ENCODE assay signal across 1 cellular context in the genomic region with DNA sequence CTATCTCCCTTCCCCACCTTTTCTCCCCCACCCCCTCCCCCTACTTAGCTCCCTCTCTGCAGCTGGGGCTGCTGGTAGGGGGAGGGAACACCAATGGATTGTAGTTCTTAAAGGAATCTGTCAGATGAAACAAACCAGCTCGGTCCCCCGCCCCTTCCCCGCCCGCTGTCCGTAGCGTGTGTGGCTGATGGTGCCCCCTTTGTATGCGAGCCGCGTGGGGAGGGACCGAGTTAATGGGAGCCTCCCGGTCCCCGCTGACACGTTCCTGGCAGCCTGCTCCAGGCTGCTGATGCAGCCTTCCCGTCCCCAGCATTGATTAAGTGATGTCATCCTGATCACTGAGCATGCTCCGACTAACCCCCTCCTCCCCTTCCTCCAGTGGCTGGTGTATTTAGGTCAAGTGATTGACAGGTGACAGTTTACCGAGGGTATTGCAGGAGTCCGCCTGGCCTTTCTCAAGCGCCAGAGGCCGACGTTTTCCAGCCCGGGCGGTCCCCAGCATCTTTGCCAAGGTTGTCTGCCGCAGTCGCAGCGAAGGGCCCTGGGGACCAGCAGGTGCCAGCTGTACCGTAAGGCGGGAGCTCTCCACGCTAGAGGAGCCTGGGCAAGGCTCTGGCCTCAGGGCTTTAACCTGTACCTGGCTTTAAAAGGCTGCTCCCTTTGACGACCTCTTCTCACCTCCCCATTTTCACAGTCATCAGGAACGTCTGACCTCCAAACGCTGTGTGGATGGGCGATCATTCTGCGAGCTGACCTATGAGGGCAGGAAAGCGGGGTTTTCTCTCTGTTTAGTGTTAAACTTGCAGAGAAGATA.
TF ChIP-seq lines count a peak whose summit lies in the region.

No MANE protein-coding gene starts in this region.

TF ChIP-seq in HEK293, 187 proteins besides CTCF, POLR2A, EP300 and RAD21 (continued from another document and continues in another):
- TF ChIP-seq, protein P1, sequence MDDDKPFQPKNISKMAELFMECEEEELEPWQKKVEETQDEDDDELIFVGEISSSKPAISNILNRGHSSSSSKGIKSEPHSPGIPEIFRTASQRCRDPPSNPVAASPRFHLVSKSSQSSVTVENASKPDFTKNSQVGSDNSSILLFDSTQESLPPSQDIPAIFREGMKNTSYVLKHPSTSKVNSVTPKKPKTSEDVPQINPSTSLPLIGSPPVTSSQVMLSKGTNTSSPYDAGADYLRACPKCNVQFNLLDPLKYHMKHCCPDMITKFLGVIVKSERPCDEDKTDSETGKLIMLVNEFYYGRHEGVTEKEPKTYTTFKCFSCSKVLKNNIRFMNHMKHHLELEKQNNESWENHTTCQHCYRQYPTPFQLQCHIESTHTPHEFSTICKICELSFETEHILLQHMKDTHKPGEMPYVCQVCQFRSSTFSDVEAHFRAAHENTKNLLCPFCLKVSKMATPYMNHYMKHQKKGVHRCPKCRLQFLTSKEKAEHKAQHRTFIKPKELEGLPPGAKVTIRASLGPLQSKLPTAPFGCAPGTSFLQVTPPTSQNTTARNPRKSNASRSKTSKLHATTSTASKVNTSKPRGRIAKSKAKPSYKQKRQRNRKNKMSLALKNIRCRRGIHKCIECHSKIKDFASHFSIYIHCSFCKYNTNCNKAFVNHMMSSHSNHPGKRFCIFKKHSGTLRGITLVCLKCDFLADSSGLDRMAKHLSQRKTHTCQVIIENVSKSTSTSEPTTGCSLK (tag by site-specific recombination; IDR thresholded peaks at IDR 0.05), result no peak
- TF ChIP-seq, protein P2, sequence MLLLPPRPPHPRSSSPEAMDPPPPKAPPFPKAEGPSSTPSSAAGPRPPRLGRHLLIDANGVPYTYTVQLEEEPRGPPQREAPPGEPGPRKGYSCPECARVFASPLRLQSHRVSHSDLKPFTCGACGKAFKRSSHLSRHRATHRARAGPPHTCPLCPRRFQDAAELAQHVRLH (tag by site-specific recombination; IDR thresholded peaks at IDR 0.05), result no peak
- TF ChIP-seq HOXC10 (CRISPR knock-in tag; IDR thresholded peaks at IDR 0.05) (no peak), ZNF837 (tag by site-specific recombination; IDR thresholded peaks at IDR 0.05) (no peak), ZNF747 (tag by site-specific recombination; IDR thresholded peaks at IDR 0.05) (no peak), ZNF558 (tag by site-specific recombination; IDR thresholded peaks at IDR 0.05) (no peak), ZNF155 (tag by site-specific recombination; IDR thresholded peaks at IDR 0.05) (no peak), ZSCAN16 (tag by site-specific recombination; IDR thresholded peaks at IDR 0.05) (no peak), KLF8 (tag by site-specific recombination; IDR thresholded peaks at IDR 0.05) (no peak), ZBTB7A (tag by site-specific recombination; IDR thresholded peaks at IDR 0.05; ENCODE audit: low read depth) (no peak), ZNF174 (tag by site-specific recombination; IDR thresholded peaks at IDR 0.05) (no peak), ZNF521 (tag by site-specific recombination; IDR thresholded peaks at IDR 0.05) (no peak), SP3 (tag by site-specific recombination; IDR thresholded peaks at IDR 0.05) (peak; percentile 38; the same call in 1 of the 2 replicates), ZNF121 (tag by site-specific recombination; IDR thresholded peaks at IDR 0.05) (no peak), KLF10 (tag by site-specific recombination; IDR thresholded peaks at IDR 0.05) (no peak), ZFP3 (tag by site-specific recombination; IDR thresholded peaks at IDR 0.05; ENCODE audit: low read depth) (no peak), ZNF791 (tag by site-specific recombination; IDR thresholded peaks at IDR 0.05) (no peak), ZBTB21 (tag by site-specific recombination; IDR thresholded peaks at IDR 0.05) (no peak), ZBTB20 (tag by site-specific recombination; IDR thresholded peaks at IDR 0.05) (peak; percentile 74), ZBTB1 (tag by site-specific recombination; IDR thresholded peaks at IDR 0.05) (no peak), REPIN1 (tag by site-specific recombination; IDR thresholded peaks at IDR 0.05; ENCODE audit: low read depth) (no peak), ZNF561 (tag by site-specific recombination; IDR thresholded peaks at IDR 0.05; ENCODE audit: borderline replicate concordance) (no peak), ZNF768 (tag by site-specific recombination; IDR thresholded peaks at IDR 0.05) (no peak), ZNF530 (tag by site-specific recombination; IDR thresholded peaks at IDR 0.05; ENCODE audit: low read depth) (no peak), ZNF571 (tag by site-specific recombination; IDR thresholded peaks at IDR 0.05) (no peak), ZNF785 (tag by site-specific recombination; IDR thresholded peaks at IDR 0.05) (no peak), ZXDB (tag by site-specific recombination; IDR thresholded peaks at IDR 0.05) (no peak), MYNN (tag by site-specific recombination; IDR thresholded peaks at IDR 0.05; ENCODE audit: borderline replicate concordance) (no peak), ZNF600 (tag by site-specific recombination; IDR thresholded peaks at IDR 0.05) (no peak), ZNF596 (tag by site-specific recombination; IDR thresholded peaks at IDR 0.05) (no peak), ZNF354C (tag by site-specific recombination; IDR thresholded peaks at IDR 0.05; ENCODE audit: borderline replicate concordance, low read depth) (no peak), SP2 (tag by site-specific recombination; IDR thresholded peaks at IDR 0.05) (peak; percentile 73), PRDM1 (tag by site-specific recombination; IDR thresholded peaks at IDR 0.05) (no peak), ZNF843 (tag by site-specific recombination; IDR thresholded peaks at IDR 0.05) (no peak; the same call in 1 of the 2 replicates), ZNF776 (tag by site-specific recombination; IDR thresholded peaks at IDR 0.05; ENCODE audit: borderline replicate concordance) (no peak), SALL2 (tag by site-specific recombination; IDR thresholded peaks at IDR 0.05; ENCODE audit: borderline replicate concordance) (no peak), ZNF660 (tag by site-specific recombination; IDR thresholded peaks at IDR 0.05) (no peak), ZNF112 (tag by site-specific recombination; IDR thresholded peaks at IDR 0.05) (no peak), ZNF394 (tag by site-specific recombination; IDR thresholded peaks at IDR 0.05; ENCODE audit: borderline replicate concordance) (no peak), ZNF341 (tag by site-specific recombination; IDR thresholded peaks at IDR 0.05; ENCODE audit: low read depth) (peak; percentile 83)
- TF ChIP-seq, protein P3, sequence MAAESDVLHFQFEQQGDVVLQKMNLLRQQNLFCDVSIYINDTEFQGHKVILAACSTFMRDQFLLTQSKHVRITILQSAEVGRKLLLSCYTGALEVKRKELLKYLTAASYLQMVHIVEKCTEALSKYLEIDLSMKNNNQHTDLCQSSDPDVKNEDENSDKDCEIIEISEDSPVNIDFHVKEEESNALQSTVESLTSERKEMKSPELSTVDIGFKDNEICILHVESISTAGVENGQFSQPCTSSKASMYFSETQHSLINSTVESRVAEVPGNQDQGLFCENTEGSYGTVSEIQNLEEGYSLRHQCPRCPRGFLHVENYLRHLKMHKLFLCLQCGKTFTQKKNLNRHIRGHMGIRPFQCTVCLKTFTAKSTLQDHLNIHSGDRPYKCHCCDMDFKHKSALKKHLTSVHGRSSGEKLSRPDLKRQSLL (tag by site-specific recombination; IDR thresholded peaks at IDR 0.05), result 0 out of 2 replicates have a peak, but pooled peaks have one; percentile 17
- TF ChIP-seq, protein P4, sequence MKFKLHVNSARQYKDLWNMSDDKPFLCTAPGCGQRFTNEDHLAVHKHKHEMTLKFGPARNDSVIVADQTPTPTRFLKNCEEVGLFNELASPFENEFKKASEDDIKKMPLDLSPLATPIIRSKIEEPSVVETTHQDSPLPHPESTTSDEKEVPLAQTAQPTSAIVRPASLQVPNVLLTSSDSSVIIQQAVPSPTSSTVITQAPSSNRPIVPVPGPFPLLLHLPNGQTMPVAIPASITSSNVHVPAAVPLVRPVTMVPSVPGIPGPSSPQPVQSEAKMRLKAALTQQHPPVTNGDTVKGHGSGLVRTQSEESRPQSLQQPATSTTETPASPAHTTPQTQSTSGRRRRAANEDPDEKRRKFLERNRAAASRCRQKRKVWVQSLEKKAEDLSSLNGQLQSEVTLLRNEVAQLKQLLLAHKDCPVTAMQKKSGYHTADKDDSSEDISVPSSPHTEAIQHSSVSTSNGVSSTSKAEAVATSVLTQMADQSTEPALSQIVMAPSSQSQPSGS (tag by site-specific recombination; IDR thresholded peaks at IDR 0.05; ENCODE audit: low read depth), result peak; percentile 93
- TF ChIP-seq, protein P5, sequence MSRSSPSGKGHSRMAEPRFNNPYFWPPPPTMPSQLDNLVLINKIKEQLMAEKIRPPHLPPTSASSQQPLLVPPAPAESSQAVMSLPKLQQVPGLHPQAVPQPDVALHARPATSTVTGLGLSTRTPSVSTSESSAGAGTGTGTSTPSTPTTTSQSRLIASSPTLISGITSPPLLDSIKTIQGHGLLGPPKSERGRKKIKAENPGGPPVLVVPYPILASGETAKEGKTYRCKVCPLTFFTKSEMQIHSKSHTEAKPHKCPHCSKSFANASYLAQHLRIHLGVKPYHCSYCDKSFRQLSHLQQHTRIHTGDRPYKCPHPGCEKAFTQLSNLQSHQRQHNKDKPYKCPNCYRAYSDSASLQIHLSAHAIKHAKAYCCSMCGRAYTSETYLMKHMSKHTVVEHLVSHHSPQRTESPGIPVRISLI (tag by site-specific recombination; IDR thresholded peaks at IDR 0.05), result no peak
- TF ChIP-seq, protein P6, sequence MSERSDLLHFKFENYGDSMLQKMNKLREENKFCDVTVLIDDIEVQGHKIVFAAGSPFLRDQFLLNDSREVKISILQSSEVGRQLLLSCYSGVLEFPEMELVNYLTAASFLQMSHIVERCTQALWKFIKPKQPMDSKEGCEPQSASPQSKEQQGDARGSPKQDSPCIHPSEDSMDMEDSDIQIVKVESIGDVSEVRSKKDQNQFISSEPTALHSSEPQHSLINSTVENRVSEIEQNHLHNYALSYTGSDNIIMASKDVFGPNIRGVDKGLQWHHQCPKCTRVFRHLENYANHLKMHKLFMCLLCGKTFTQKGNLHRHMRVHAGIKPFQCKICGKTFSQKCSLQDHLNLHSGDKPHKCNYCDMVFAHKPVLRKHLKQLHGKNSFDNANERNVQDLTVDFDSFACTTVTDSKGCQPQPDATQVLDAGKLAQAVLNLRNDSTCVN (tag by site-specific recombination; optimal IDR thresholded peaks at IDR 0.05), result no peak
- TF ChIP-seq, protein P7, sequence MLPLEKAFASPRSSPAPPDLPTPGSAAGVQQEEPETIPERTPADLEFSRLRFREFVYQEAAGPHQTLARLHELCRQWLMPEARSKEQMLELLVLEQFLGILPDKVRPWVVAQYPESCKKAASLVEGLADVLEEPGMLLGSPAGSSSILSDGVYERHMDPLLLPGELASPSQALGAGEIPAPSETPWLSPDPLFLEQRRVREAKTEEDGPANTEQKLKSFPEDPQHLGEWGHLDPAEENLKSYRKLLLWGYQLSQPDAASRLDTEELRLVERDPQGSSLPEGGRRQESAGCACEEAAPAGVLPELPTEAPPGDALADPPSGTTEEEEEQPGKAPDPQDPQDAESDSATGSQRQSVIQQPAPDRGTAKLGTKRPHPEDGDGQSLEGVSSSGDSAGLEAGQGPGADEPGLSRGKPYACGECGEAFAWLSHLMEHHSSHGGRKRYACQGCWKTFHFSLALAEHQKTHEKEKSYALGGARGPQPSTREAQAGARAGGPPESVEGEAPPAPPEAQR (tag by site-specific recombination; IDR thresholded peaks at IDR 0.05), result no peak
- TF ChIP-seq, protein P8, sequence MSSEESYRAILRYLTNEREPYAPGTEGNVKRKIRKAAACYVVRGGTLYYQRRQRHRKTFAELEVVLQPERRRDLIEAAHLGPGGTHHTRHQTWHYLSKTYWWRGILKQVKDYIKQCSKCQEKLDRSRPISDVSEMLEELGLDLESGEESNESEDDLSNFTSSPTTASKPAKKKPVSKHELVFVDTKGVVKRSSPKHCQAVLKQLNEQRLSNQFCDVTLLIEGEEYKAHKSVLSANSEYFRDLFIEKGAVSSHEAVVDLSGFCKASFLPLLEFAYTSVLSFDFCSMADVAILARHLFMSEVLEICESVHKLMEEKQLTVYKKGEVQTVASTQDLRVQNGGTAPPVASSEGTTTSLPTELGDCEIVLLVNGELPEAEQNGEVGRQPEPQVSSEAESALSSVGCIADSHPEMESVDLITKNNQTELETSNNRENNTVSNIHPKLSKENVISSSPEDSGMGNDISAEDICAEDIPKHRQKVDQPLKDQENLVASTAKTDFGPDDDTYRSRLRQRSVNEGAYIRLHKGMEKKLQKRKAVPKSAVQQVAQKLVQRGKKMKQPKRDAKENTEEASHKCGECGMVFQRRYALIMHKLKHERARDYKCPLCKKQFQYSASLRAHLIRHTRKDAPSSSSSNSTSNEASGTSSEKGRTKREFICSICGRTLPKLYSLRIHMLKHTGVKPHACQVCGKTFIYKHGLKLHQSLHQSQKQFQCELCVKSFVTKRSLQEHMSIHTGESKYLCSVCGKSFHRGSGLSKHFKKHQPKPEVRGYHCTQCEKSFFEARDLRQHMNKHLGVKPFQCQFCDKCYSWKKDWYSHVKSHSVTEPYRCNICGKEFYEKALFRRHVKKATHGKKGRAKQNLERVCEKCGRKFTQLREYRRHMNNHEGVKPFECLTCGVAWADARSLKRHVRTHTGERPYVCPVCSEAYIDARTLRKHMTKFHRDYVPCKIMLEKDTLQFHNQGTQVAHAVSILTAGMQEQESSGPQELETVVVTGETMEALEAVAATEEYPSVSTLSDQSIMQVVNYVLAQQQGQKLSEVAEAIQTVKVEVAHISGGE (tag by site-specific recombination; conservative IDR thresholded peaks at IDR 0.05; ENCODE audit: low read depth), result 0 out of 2 replicates have a peak, but pooled peaks have one; percentile 25
- TF ChIP-seq, protein P9, sequence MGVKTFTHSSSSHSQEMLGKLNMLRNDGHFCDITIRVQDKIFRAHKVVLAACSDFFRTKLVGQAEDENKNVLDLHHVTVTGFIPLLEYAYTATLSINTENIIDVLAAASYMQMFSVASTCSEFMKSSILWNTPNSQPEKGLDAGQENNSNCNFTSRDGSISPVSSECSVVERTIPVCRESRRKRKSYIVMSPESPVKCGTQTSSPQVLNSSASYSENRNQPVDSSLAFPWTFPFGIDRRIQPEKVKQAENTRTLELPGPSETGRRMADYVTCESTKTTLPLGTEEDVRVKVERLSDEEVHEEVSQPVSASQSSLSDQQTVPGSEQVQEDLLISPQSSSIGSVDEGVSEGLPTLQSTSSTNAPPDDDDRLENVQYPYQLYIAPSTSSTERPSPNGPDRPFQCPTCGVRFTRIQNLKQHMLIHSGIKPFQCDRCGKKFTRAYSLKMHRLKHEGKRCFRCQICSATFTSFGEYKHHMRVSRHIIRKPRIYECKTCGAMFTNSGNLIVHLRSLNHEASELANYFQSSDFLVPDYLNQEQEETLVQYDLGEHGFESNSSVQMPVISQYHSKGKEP (tag by site-specific recombination; IDR thresholded peaks at IDR 0.05), result no peak
- TF ChIP-seq, protein P10, sequence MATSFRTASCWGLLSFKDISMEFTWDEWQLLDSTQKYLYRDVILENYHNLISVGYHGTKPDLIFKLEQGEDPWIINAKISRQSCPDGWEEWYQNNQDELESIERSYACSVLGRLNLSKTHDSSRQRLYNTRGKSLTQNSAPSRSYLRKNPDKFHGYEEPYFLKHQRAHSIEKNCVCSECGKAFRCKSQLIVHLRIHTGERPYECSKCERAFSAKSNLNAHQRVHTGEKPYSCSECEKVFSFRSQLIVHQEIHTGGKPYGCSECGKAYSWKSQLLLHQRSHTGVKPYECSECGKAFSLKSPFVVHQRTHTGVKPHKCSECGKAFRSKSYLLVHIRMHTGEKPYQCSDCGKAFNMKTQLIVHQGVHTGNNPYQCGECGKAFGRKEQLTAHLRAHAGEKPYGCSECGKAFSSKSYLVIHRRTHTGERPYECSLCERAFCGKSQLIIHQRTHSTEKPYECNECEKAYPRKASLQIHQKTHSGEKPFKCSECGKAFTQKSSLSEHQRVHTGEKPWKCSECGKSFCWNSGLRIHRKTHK (tag by site-specific recombination; IDR thresholded peaks at IDR 0.05), result no peak
